24 cellular contexts compared by ENCODE assay signal in the genomic region with DNA sequence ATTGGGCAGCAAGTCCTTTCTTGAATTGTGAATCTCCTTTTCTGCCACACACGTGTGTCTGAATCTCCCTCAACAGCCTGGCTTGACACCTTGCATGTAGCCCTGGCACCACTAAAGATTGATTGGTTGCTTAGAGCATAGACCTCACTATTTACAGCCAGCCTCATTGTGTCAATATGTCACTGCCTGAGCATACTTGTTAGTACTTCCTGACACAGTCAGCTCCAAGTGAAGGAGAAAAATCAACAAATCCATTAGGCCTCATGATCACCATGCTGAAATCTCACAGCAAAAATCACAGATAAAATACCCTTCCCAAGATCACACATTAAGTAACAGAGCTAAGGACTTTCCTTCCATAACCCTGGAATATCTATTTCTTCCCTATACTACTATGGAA.
"Had no signal": no experiment of that assay in that cellular context is flagged by ENCODE, and none has a peak within 500 bp of the region (broad histone marks: within the 10 kb centered on the region; RNA-seq: fewer than 3 reads in every experiment).

No MANE protein-coding gene starts in this region.

- H3K4me3 ChIP-seq: coronary artery, left ventricle myocardium inferior, neural progenitor cell, psoas muscle had no signal

- H3K27ac ChIP-seq: coronary artery, left ventricle myocardium inferior, neural progenitor cell, psoas muscle had no signal

- H3K36me3 Mint-ChIP-seq: activated naive CD4-positive, alpha-beta T cell treated with anti-CD3 and anti-CD28 coated beads, Interleukin-2, amount 10 ng/mL, durations not matched to agents 7 days and 5 days; brain; naive B cell; neural progenitor cell; type B pancreatic cell had no signal

- ATAC-seq: activated CD4-positive, CD25-positive, alpha-beta regulatory T cell treated with anti-CD3 and anti-CD28 coated beads, Interleukin-2, amount 50 U/mL, for 24 hours; activated naive CD8-positive, alpha-beta T cell treated with anti-CD3 and anti-CD28 coated beads, Interleukin-2, amount 50 U/mL, for 24 hours; activated T-cell treated with anti-CD3 and anti-CD28 coated beads, Interleukin-2, amount 50 U/mL, for 4 hours; psoas muscle; right cardiac atrium; stimulated activated naive CD8-positive, alpha-beta T cell treated with anti-CD3 and anti-CD28 coated beads, Interleukin-15, amount 100 ng/mL, for 72 hours had no signal

- H3K27ac Mint-ChIP-seq: activated CD4-positive, alpha-beta T cell treated with anti-CD3 and anti-CD28 coated beads, Interleukin-2, amount 10 ng/mL, durations not matched to agents 7 days and 5 days; activated naive CD4-positive, alpha-beta T cell treated with anti-CD3 and anti-CD28 coated beads, Interleukin-2, amount 10 ng/mL, durations not matched to agents 7 days and 5 days; activated naive CD8-positive, alpha-beta T cell treated with anti-CD3 and anti-CD28 coated beads, Interleukin-2, amount 50 U/mL, for 24 hours; brain; neural progenitor cell; stimulated activated naive CD8-positive, alpha-beta T cell treated with anti-CD3 and anti-CD28 coated beads, Interleukin-15, amount 100 ng/mL, for 72 hours; type B pancreatic cell had no signal

- H3K9me3 Mint-ChIP-seq: activated CD4-positive, alpha-beta T cell treated with anti-CD3 and anti-CD28 coated beads, Interleukin-2, amount 10 ng/mL, durations not matched to agents 7 days and 5 days; activated naive CD4-positive, alpha-beta T cell treated with anti-CD3 and anti-CD28 coated beads, Interleukin-2, amount 10 ng/mL, durations not matched to agents 7 days and 5 days; activated naive CD8-positive, alpha-beta T cell treated with anti-CD3 and anti-CD28 coated beads, Interleukin-2, amount 50 U/mL, for 24 hours; activated T-cell treated with anti-CD3 and anti-CD28 coated beads, Interleukin-2, amount 50 U/mL, for 4 hours; brain; central memory CD8-positive, alpha-beta T cell; stimulated activated naive CD8-positive, alpha-beta T cell treated with anti-CD3 and anti-CD28 coated beads, Interleukin-15, amount 100 ng/mL, for 72 hours; type B pancreatic cell had no signal

- H3K36me3 ChIP-seq: left ventricle myocardium inferior, neural progenitor cell had no signal

- H3K9me3 ChIP-seq: left ventricle myocardium inferior, psoas muscle had no signal

- H3K9ac ChIP-seq: neural progenitor cell had no signal

- H3K4me3 Mint-ChIP-seq: activated CD4-positive, alpha-beta T cell treated with anti-CD3 and anti-CD28 coated beads, Interleukin-2, amount 10 ng/mL, durations not matched to agents 7 days and 5 days; activated naive CD4-positive, alpha-beta T cell treated with anti-CD3 and anti-CD28 coated beads, Interleukin-2, amount 10 ng/mL, durations not matched to agents 7 days and 5 days; activated naive CD8-positive, alpha-beta T cell treated with anti-CD3 and anti-CD28 coated beads, Interleukin-2, amount 50 U/mL, for 24 hours; activated T-cell treated with anti-CD3 and anti-CD28 coated beads, Interleukin-2, amount 50 U/mL, for 4 hours; brain; central memory CD8-positive, alpha-beta T cell; neural progenitor cell; stimulated activated naive CD8-positive, alpha-beta T cell treated with anti-CD3 and anti-CD28 coated beads, Interleukin-15, amount 100 ng/mL, for 72 hours; type B pancreatic cell had no signal

- DNase-seq: activated CD4-positive, alpha-beta T cell treated with anti-CD3 and anti-CD28 coated beads, Interleukin-2, amount 10 ng/mL, durations not matched to agents 7 days and 5 days; activated CD8-positive, alpha-beta memory T cell treated with anti-CD3 and anti-CD28 coated beads, Interleukin-2, amount 50 U/mL, for 4 hours; activated naive CD4-positive, alpha-beta T cell treated with anti-CD3 and anti-CD28 coated beads, Interleukin-2, amount 10 ng/mL, durations not matched to agents 7 days and 5 days; activated naive CD8-positive, alpha-beta T cell treated with anti-CD3 and anti-CD28 coated beads, Interleukin-2, amount 50 U/mL, for 24 hours; activated T-cell treated with anti-CD3 and anti-CD28 coated beads, Interleukin-2, amount 50 U/mL, for 4 hours; anterior cingulate cortex; foreskin melanocyte; glutamatergic neuron; hypothalamus; kidney; left ventricle myocardium inferior; naive B cell; psoas muscle; right cardiac atrium; small intestine; stimulated activated CD4-positive, alpha-beta T cell treated with anti-CD3 and anti-CD28 coated beads, Interleukin-4, amount 100 ng/mL, for 1 hour; stimulated activated naive CD8-positive, alpha-beta T cell treated with anti-CD3 and anti-CD28 coated beads, Interleukin-15, amount 100 ng/mL, for 72 hours; T1000 had no signal
